Comparison of ENCODE assay signal across 13 cellular contexts in genomic region chr4:169243808-169244207, GRCh38. TPM values are rescaled to one million over a fixed set of nuclear protein-coding genes. Genes with fewer than 3 reads are reported as not detected.
DNase-seq lines count a peak whose midpoint lies in the region; ATAC-seq and TF ChIP-seq lines count a peak whose summit lies in the region.
"Had no signal": no experiment of that assay in that cellular context is flagged by ENCODE, and none has a peak within 500 bp of the region (broad histone marks: within the 10 kb centered on the region; RNA-seq: fewer than 3 reads in every experiment).

No MANE protein-coding gene starts in this region.

- peak; percentile 78 for ATAC-seq in thoracic aorta (ENCODE audit: insufficient number of reproducible peaks, low FRiP score, low read depth)
- ATAC-seq: Right ventricle myocardium inferior had no signal

- H3K27ac ChIP-seq in thoracic aorta = peak overlapping the region; percentile 31 to 43
- H3K27ac ChIP-seq: prostate gland had no signal

- H3K4me3 ChIP-seq in LNCaP clone FGC (ENCODE audit: low read depth, low read length) (no peak overlapping the region), thoracic aorta (no peak overlapping the region)
- H3K4me3 ChIP-seq: prostate gland, tibial artery had no signal

- DNase-seq in LNCaP clone FGC (ENCODE audit: low read depth) = peak; percentile 50
- peak; percentile 55 for DNase-seq in brain pericyte (ENCODE audit: low read depth, low spot score)
- peak; percentile 84 for DNase-seq in iris pigment epithelial cell (ENCODE audit: low read depth)
- DNase-seq in thoracic aorta (ENCODE audit: low spot score) = no peak
- DNase-seq in stimulated activated CD4-positive, alpha-beta T cell treated with anti-CD3 and anti-CD28 coated beads, Interleukin-15, amount 100 ng/mL, for 24 hours = no peak
- DNase-seq in HPDE6-E6E7 (ENCODE audit: extremely low spot score) = no peak
- DNase-seq in T1000 (lab: John Stamatoyannopoulos, UW) = no peak
- DNase-seq: activated CD4-positive, CD25-positive, alpha-beta regulatory T cell; immature natural killer cell; KG1; tibial artery had no signal

- no peaks in the 10 kb centered on the region for H3K9me3 ChIP-seq in thoracic aorta
- H3K9me3 ChIP-seq: prostate gland, tibial artery had no signal

- peaks cover 20 to 54% of the 10 kb centered on the region in 2 donors for H3K4me1 ChIP-seq in thoracic aorta (ENCODE audit: control insufficient read depth in 1 of 2, low read depth in 2 of 2)

- no peaks in the 10 kb centered on the region for H3K36me3 ChIP-seq in thoracic aorta
- H3K36me3 ChIP-seq: prostate gland, tibial artery had no signal

- H3K27me3 ChIP-seq in thoracic aorta (replicated peaks; ENCODE audit: insufficient read depth) = no peaks in the 10 kb centered on the region
- H3K27me3 ChIP-seq: tibial artery had no signal

- TF ChIP-seq CTCF in LNCaP clone FGC (IDR thresholded peaks at IDR 0.05; ENCODE audit: control insufficient read depth, extremely low read depth, insufficient read depth) = no peak
- no peak for TF ChIP-seq CTCF in thoracic aorta (IDR thresholded peaks at IDR 0.05)

RNA-seq across cellular contexts. Expression of gene SH3RF1, which starts 26.9 kb away (rescaled TPM):
- 10 to 100 TPM; 21.9 to 24.6 TPM for total RNA-seq in thoracic aorta

Comparison
In these comparisons a context has a peak if more than half of its experiments do, and no peak if none do; other contexts are left out.
1. DNase-seq: peak in LNCaP clone FGC (single experiment), brain pericyte (single experiment) and iris pigment epithelial cell (single experiment); none in thoracic aorta (single experiment), stimulated activated CD4-positive, alpha-beta T cell treated with anti-CD3 and anti-CD28 coated beads, Interleukin-15, amount 100 ng/mL, for 24 hours (single experiment), HPDE6-E6E7 (single experiment) and T1000 (single experiment).